ENCODE assay signal across 19 cellular contexts in genomic region chr5:36078430-36078829, GRCh38. TPM values are rescaled to one million over a fixed set of nuclear protein-coding genes. Genes with fewer than 3 reads are reported as not detected.
DNase-seq lines count a peak whose midpoint lies in the region; ATAC-seq, FAIRE-seq and TF ChIP-seq lines count a peak whose summit lies in the region.
"Had no signal": no experiment of that assay in that cellular context is flagged by ENCODE, and none has a peak within 500 bp of the region (broad histone marks: within the 10 kb centered on the region; RNA-seq: fewer than 3 reads in every experiment).

No MANE protein-coding gene starts in this region.

- H3K4me2 ChIP-seq in H1 (ENCODE audit: insufficient read depth in 1 of 2, low read depth in 2 of 2, low read length in 2 of 2): no peak overlapping the region; a peak in 1 of 4 replicates
- H3K4me2 ChIP-seq: A549 had no signal

- peak overlapping the region; percentile 85; the same call in 1 of the 2 replicates for H2BK12ac ChIP-seq in H1 (ENCODE audit: low read depth, low read length)

- no peak overlapping the region for H3K27ac ChIP-seq in H1 (ENCODE audit: low read depth, low read length)
- H3K27ac ChIP-seq: 22Rv1, A549, C4-2B, HL-60 had no signal

- no peak overlapping the region for H2BK120ac ChIP-seq in H1 (replicated peaks; ENCODE audit: low read depth, low read length)

- H2BK15ac ChIP-seq in H1 (ENCODE audit: low read length): no peak overlapping the region

- H4K20me1 ChIP-seq in H1 (replicated peaks in 1 of 2; ENCODE audit: control insufficient read depth in 1 of 2, insufficient read depth in 2 of 2, low read length in 2 of 2): no peaks in the 10 kb centered on the region

- H3K23me2 ChIP-seq in H1 (ENCODE audit: low read depth, low read length): no peaks in the 10 kb centered on the region

- no peak overlapping the region for H4K91ac ChIP-seq in H1 (replicated peaks; ENCODE audit: insufficient read length, low read length)

- no peaks in the 10 kb centered on the region for H3K9me3 ChIP-seq in H1 (ENCODE audit: insufficient read depth in 2 of 2, low read depth in 1 of 2, low read length in 1 of 2)
- H3K9me3 ChIP-seq: A549, Caco-2 had no signal

- H4K8ac ChIP-seq in H1 (ENCODE audit: extremely low read depth, insufficient read depth, low read length): no peak overlapping the region

- no peak overlapping the region for H2BK5ac ChIP-seq in H1 (ENCODE audit: low read depth, low read length)

- no peak for ATAC-seq in GM19023 (IDR thresholded peaks at IDR 0.05; ENCODE audit: unreplicated experiment)

- no peak for TF ChIP-seq EP300 in H1 (IDR thresholded peaks at IDR 0.05; ENCODE audit: borderline replicate concordance in 1 of 2, low read depth in 2 of 2, low read length in 2 of 2)

- H3K9ac ChIP-seq in H1 (replicated peaks in 1 of 4; ENCODE audit: extremely low read depth in 1 of 4, low read depth in 3 of 4, low read length in 3 of 4): no peak overlapping the region

- H2BK20ac ChIP-seq in H1 (ENCODE audit: low read length): no peak overlapping the region

- no peak overlapping the region for H2AK5ac ChIP-seq in H1 (ENCODE audit: low read depth, low read length)

- peaks cover 2 to 15% (median 3%) of the 10 kb centered on the region in 4 experiments; a peak in 5 of 7 replicates for H3K4me1 ChIP-seq in H1 (replicated peaks in 1 of 4; ENCODE audit: control insufficient read depth in 3 of 4, insufficient read depth in 4 of 4, low read length in 3 of 4)
- H3K4me1 ChIP-seq: A549 had no signal

- no peak for TF ChIP-seq RAD21 in H1 (IDR thresholded peaks at IDR 0.05 in 1 of 2, conservative IDR thresholded peaks at IDR 0.05 in 1 of 2; ENCODE audit: low read depth in 2 of 2, low read length in 2 of 2)

- H3K23ac ChIP-seq in H1 (ENCODE audit: insufficient read length): no peak overlapping the region

- no peak for FAIRE-seq in H1 (lab: Jason Lieb, UNC)

- H3K4me3 ChIP-seq in H1 (ENCODE audit: extremely low read depth in 1 of 4, insufficient read depth in 2 of 4, low read depth in 3 of 4, low read length in 4 of 4): no peak overlapping the region
- H3K4me3 ChIP-seq: A549 had no signal

- H3K79me1 ChIP-seq in H1 (ENCODE audit: low read depth, low read length): no peaks in the 10 kb centered on the region

- H3K27me3 ChIP-seq in H1 (replicated peaks in 1 of 4; ENCODE audit: control insufficient read depth in 3 of 4, extremely low read depth in 1 of 4, insufficient read depth in 3 of 4, low read length in 3 of 4): no peaks in the 10 kb centered on the region

- no peak overlapping the region for H4K5ac ChIP-seq in H1 (ENCODE audit: insufficient read length, low read depth, low read length)

- TF ChIP-seq POLR2A in H1 (IDR thresholded peaks at IDR 0.05; ENCODE audit: control extremely low read depth in 1 of 2, low read depth in 2 of 2, low read length in 2 of 2): no peak

- DNase-seq in NCI-H146 (lab: John Stamatoyannopoulos, UW): peak; percentile 2
- no peak for DNase-seq in NCI-H146 treated with DMSO at 0.1 percent for 48 hours (lab: John Stamatoyannopoulos, UW; ENCODE audit: unreplicated experiment)
- DNase-seq in NCI-H2171 treated with DMSO at 0.1 percent for 48 hours (lab: John Stamatoyannopoulos, UW): peak; percentile 15
- DNase-seq in NCI-H2171 (lab: John Stamatoyannopoulos, UW): no peak
- no peak for DNase-seq in H1 (ENCODE audit: low read depth in 1 of 2, low spot score in 2 of 2)
- DNase-seq in activated CD8-positive, alpha-beta memory T cell treated with anti-CD3 and anti-CD28 coated beads, Interleukin-2, amount 50 U/mL, for 48 hours: no peak
- no peak for DNase-seq in GM03348 (ENCODE audit: low spot score)
- DNase-seq: CD4-positive, alpha-beta T cell; DMS79 had no signal

- TF ChIP-seq CTCF in H1 (IDR thresholded peaks at IDR 0.05; ENCODE audit: control extremely low read depth in 1 of 3, insufficient read depth in 1 of 3, low read depth in 1 of 3, low read length in 3 of 3): no peak

- CTCF ChIA-PET in H1 (lab: Charles Lee; ENCODE audit: partially characterized antibody): interaction anchor here (0.5 to 4.2 kb wide), 27 partner anchors 7 to 1931 kb away, joined by 3 to 55 read pairs (median 5); partner anchors contain the start of genes LMBRD2 and SKP2

- 87% methylated on average over 10 of the region's 10 CpGs; no CpG with 5 or more reads in 1 of the 2 experiments for WGBS in H1 (ENCODE audit: extremely low coverage in 1 of 2, insufficient coverage in 1 of 2, insufficient read length in 1 of 2, insufficient replicate concordance in 2 of 2, low coverage in 1 of 2, low lambda C conversion rate in 2 of 2, missing lambda C conversion rate in 1 of 2), 2 experiments

- no peak overlapping the region for H3K14ac ChIP-seq in H1 (ENCODE audit: insufficient read length)

- H2AFZ ChIP-seq in H1 (ENCODE audit: low read length): no peak overlapping the region

- no peak overlapping the region for H3K18ac ChIP-seq in H1 (ENCODE audit: extremely low read depth, low read length)

- H3K36me3 ChIP-seq in H1 (ENCODE audit: control insufficient read depth in 2 of 4, insufficient read depth in 4 of 4, low read length in 3 of 4): no peaks in the 10 kb centered on the region

- POLR2A ChIA-PET in H1 (lab: Charles Lee; ENCODE audit: partially characterized antibody): interaction anchor here (2.3 to 2.6 kb wide), 2 partner anchors 12 to 74 kb away, joined by 10 to 13 read pairs; partner anchors contain the start of genes LMBRD2, SKP2 and UGT3A2

- H3K56ac ChIP-seq in H1 (replicated peaks; ENCODE audit: insufficient read length, low read depth, low read length): no peak overlapping the region

- H3K4ac ChIP-seq in H1 (replicated peaks; ENCODE audit: insufficient read length, low read depth, low read length): no peak overlapping the region

- no peaks in the 10 kb centered on the region for H3K79me2 ChIP-seq in H1 (ENCODE audit: control insufficient read depth in 1 of 2, insufficient read depth in 2 of 2, low read length in 2 of 2)

TF ChIP-seq in H1, 55 proteins besides CTCF, POLR2A, EP300 and RAD21:
- TF ChIP-seq RBBP5 (IDR thresholded peaks at IDR 0.05; ENCODE audit: borderline replicate concordance, low read depth, low read length) (no peak), CTBP2 (IDR thresholded peaks at IDR 0.05; ENCODE audit: borderline replicate concordance, insufficient read depth, insufficient read length, low read length) (no peak), CBX8 (IDR thresholded peaks at IDR 0.05; ENCODE audit: borderline replicate concordance, low read depth, low read length) (no peak), SP2 (IDR thresholded peaks at IDR 0.05; ENCODE audit: low read length) (no peak), E2F6 (IDR thresholded peaks at IDR 0.05) (no peak)

RNA-seq across cellular contexts. Expression of gene UGT3A2, which starts 11.7 kb away (rescaled TPM):
- total RNA-seq in H1 (2021; fragmentation: NEBNext Ultra II Directional; extraction: Animal tissue kit (Norgen Biotek cat#: 25700)): 19.4 and 20.4 TPM in 2 replicates
- polyA plus RNA-seq in H1 (2011; rRNA removed): 20.6 and 28.8 TPM in 2 replicates
- polyA plus RNA-seq in H1 (2011; cell fraction: cytosol; rRNA removed): 24.9 TPM
- polyA plus RNA-seq in H1 (2011; cell fraction: nucleus; rRNA removed): 21.1 TPM
- polyA plus RNA-seq in H1 (2012, experiment 1 of 2): 21.0 to 26.6 TPM (median 24.5 TPM) in 4 replicates
- polyA plus RNA-seq in H1 (2012, experiment 2 of 2): 30.2 TPM
- polyA plus RNA-seq in H1 (2013, experiment 1 of 2): 36.0 TPM
- 38.9 TPM for polyA plus RNA-seq in H1 (2013, experiment 2 of 2)
- 41.4 and 47.1 TPM in 2 replicates for polyA minus RNA-seq in H1 (2011; rRNA and poly(A)+ RNA removed)
- 12.7 TPM for polyA minus RNA-seq in H1 (2011; cell fraction: cytosol; rRNA and poly(A)+ RNA removed)
- polyA minus RNA-seq in H1 (2011; cell fraction: nucleus; rRNA and poly(A)+ RNA removed): 24.9 TPM
- total RNA-seq: Caco-2; CD4-positive, alpha-beta T cell; HFFc6; HT1080; IMR-90 had no signal
- polyA plus RNA-seq: A549, BJ, IMR-90 had no signal

Comparison
In these comparisons a context has a peak if more than half of its experiments do, and no peak if none do; other contexts are left out.
1. DNase-seq: peak in NCI-H146 (single experiment) and NCI-H2171 treated with DMSO at 0.1 percent for 48 hours (single experiment); none in NCI-H146 treated with DMSO at 0.1 percent for 48 hours (single experiment), NCI-H2171 (single experiment), H1 (0 of 2), activated CD8-positive, alpha-beta memory T cell treated with anti-CD3 and anti-CD28 coated beads, Interleukin-2, amount 50 U/mL, for 48 hours (single experiment) and GM03348 (single experiment).